ENCODE assay signal across 39 cellular contexts in genomic region chr7:65411249-65411648, GRCh38.
"Had no signal": no experiment of that assay in that cellular context is flagged by ENCODE, and none has a peak within 500 bp of the region (broad histone marks: within the 10 kb centered on the region; RNA-seq: fewer than 3 reads in every experiment).

No MANE protein-coding gene starts in this region.

- H3K9me3 ChIP-seq: adrenal gland had no signal

- H3K36me3 Mint-ChIP-seq: activated naive CD4-positive, alpha-beta T cell treated with anti-CD3 and anti-CD28 coated beads, Interleukin-2, amount 10 ng/mL, durations not matched to agents 7 days and 5 days; activated naive CD8-positive, alpha-beta T cell treated with anti-CD3 and anti-CD28 coated beads for 36 hours; activated naive CD8-positive, alpha-beta T cell treated with anti-CD3 and anti-CD28 coated beads, Interleukin-2, amount 10 ng/mL, durations not matched to agents 7 days and 5 days; brain had no signal

- ATAC-seq: activated naive CD4-positive, alpha-beta T cell treated with anti-CD3 and anti-CD28 coated beads, Interleukin-2, amount 50 U/mL, for 72 hours; activated naive CD8-positive, alpha-beta T cell treated with anti-CD3 and anti-CD28 coated beads, Interleukin-2, amount 50 U/mL, for 24 hours; activated T-cell treated with anti-CD3 and anti-CD28 coated beads, Interleukin-2, amount 50 U/mL, for 4 hours; activated T-cell treated with anti-CD3 and anti-CD28 coated beads, Interleukin-2, amount 50 U/mL, for 72 hours; activated T-helper 17 cell treated with anti-CD3 and anti-CD28 coated beads, Interleukin-2, amount 50 U/mL, for 72 hours; body of pancreas had no signal

- H3K36me3 ChIP-seq: adrenal gland, ascending aorta, brain microvascular endothelial cell, breast epithelium, cardiac muscle cell had no signal

- H3K4me1 Mint-ChIP-seq: activated naive CD4-positive, alpha-beta T cell treated with anti-CD3 and anti-CD28 coated beads, Interleukin-2, amount 10 ng/mL, durations not matched to agents 7 days and 5 days; activated naive CD4-positive, alpha-beta T cell treated with anti-CD3 and anti-CD28 coated beads, Interleukin-2, amount 50 U/mL, for 24 hours; activated naive CD8-positive, alpha-beta T cell treated with anti-CD3 and anti-CD28 coated beads for 36 hours; activated naive CD8-positive, alpha-beta T cell treated with anti-CD3 and anti-CD28 coated beads, Interleukin-2, amount 10 ng/mL, durations not matched to agents 7 days and 5 days; activated naive CD8-positive, alpha-beta T cell treated with anti-CD3 and anti-CD28 coated beads, Interleukin-2, amount 50 U/mL, for 24 hours; activated T-helper 17 cell treated with anti-CD3 and anti-CD28 coated beads, Interleukin-2, amount 50 U/mL, for 72 hours; brain; central memory CD8-positive, alpha-beta T cell had no signal

- H3K4me3 Mint-ChIP-seq: activated naive CD4-positive, alpha-beta T cell treated with anti-CD3 and anti-CD28 coated beads for 36 hours; activated naive CD4-positive, alpha-beta T cell treated with anti-CD3 and anti-CD28 coated beads, Interleukin-2, amount 10 ng/mL, durations not matched to agents 7 days and 5 days; activated naive CD4-positive, alpha-beta T cell treated with anti-CD3 and anti-CD28 coated beads, Interleukin-2, amount 50 U/mL, for 24 hours; activated naive CD8-positive, alpha-beta T cell; activated naive CD8-positive, alpha-beta T cell treated with anti-CD3 and anti-CD28 coated beads for 36 hours; activated naive CD8-positive, alpha-beta T cell treated with anti-CD3 and anti-CD28 coated beads, Interleukin-2, amount 10 ng/mL, durations not matched to agents 7 days and 5 days; activated naive CD8-positive, alpha-beta T cell treated with anti-CD3 and anti-CD28 coated beads, Interleukin-2, amount 50 U/mL, for 24 hours; activated T-cell treated with anti-CD3 and anti-CD28 coated beads, Interleukin-2, amount 50 U/mL, for 24 hours; activated T-cell treated with anti-CD3 and anti-CD28 coated beads, Interleukin-2, amount 50 U/mL, for 4 hours; activated T-cell treated with anti-CD3 and anti-CD28 coated beads, Interleukin-2, amount 50 U/mL, for 72 hours; activated T-helper 1 cell treated with anti-CD3 and anti-CD28 coated beads, Interleukin-12 subunit alpha, Interleukin-12 subunit beta, Interleukin-2, Interleukin-4 antibody, amounts not matched to agents 30 ng/mL and 10 ng/mL and 1 ng/mL, durations not matched to agents 14 hours and 24 hours and 36 hours; activated T-helper 17 cell treated with anti-CD3 and anti-CD28 coated beads, Interleukin-2, amount 50 U/mL, for 72 hours; brain; central memory CD8-positive, alpha-beta T cell had no signal

- DNase-seq: activated effector memory CD4-positive, alpha-beta T cell treated with anti-CD3 and anti-CD28 coated beads, Interleukin-2, amount 50 U/mL, for 16 hours; activated effector memory CD4-positive, alpha-beta T cell treated with Interleukin-2 at 50 U/mL for 16 hours; activated gamma-delta T cell; activated gamma-delta T cell treated with Interleukin-2 at 50 U/mL for 16 hours; activated naive CD4-positive, alpha-beta T cell; activated naive CD4-positive, alpha-beta T cell treated with anti-CD3 and anti-CD28 coated beads for 36 hours; activated naive CD4-positive, alpha-beta T cell treated with anti-CD3 and anti-CD28 coated beads, Interleukin-2, amount 10 ng/mL, durations not matched to agents 7 days and 5 days; activated naive CD4-positive, alpha-beta T cell treated with anti-CD3 and anti-CD28 coated beads, Interleukin-2, amount 50 U/mL, for 16 hours; activated naive CD4-positive, alpha-beta T cell treated with Interleukin-2 at 50 U/mL for 16 hours; activated naive CD8-positive, alpha-beta T cell treated with anti-CD3 and anti-CD28 coated beads for 36 hours; activated naive CD8-positive, alpha-beta T cell treated with anti-CD3 and anti-CD28 coated beads, Interleukin-2, amount 10 ng/mL, durations not matched to agents 7 days and 5 days; activated naive CD8-positive, alpha-beta T cell treated with anti-CD3 and anti-CD28 coated beads, Interleukin-2, amount 50 U/mL, for 24 hours; activated T-cell treated with anti-CD3 and anti-CD28 coated beads, Interleukin-2, amount 50 U/mL, for 24 hours; activated T-cell treated with anti-CD3 and anti-CD28 coated beads, Interleukin-2, amount 50 U/mL, for 4 hours; activated T-cell treated with anti-CD3 and anti-CD28 coated beads, Interleukin-2, amount 50 U/mL, for 48 hours; activated T-cell treated with anti-CD3 and anti-CD28 coated beads, Interleukin-2, amount 50 U/mL, for 72 hours; adrenal gland; amniotic stem cell; amygdala; anterior cingulate cortex; aorta; body of pancreas; brain microvascular endothelial cell; caudate nucleus; central memory CD4-positive, alpha-beta T cell; cerebellar nuclear complex had no signal

- H3K9me3 Mint-ChIP-seq: activated naive CD4-positive, alpha-beta T cell treated with anti-CD3 and anti-CD28 coated beads, Interleukin-2, amount 50 U/mL, for 24 hours had no signal

- H3K4me3 ChIP-seq: adrenal gland, ascending aorta, body of pancreas, breast epithelium, cardiac muscle cell had no signal

- H3K27me3 Mint-ChIP-seq: activated naive CD8-positive, alpha-beta T cell treated with anti-CD3 and anti-CD28 coated beads, Interleukin-2, amount 10 ng/mL, durations not matched to agents 7 days and 5 days had no signal

- H3K4me1 ChIP-seq: adrenal gland, ascending aorta, body of pancreas, breast epithelium had no signal

- H3K27ac Mint-ChIP-seq: activated naive CD4-positive, alpha-beta T cell treated with anti-CD3 and anti-CD28 coated beads for 36 hours; activated naive CD4-positive, alpha-beta T cell treated with anti-CD3 and anti-CD28 coated beads, Interleukin-2, amount 10 ng/mL, durations not matched to agents 7 days and 5 days; activated naive CD4-positive, alpha-beta T cell treated with anti-CD3 and anti-CD28 coated beads, Interleukin-2, amount 50 U/mL, for 24 hours; activated naive CD4-positive, alpha-beta T cell treated with anti-CD3 and anti-CD28 coated beads, Interleukin-2, amount 50 U/mL, for 72 hours; activated naive CD8-positive, alpha-beta T cell; activated naive CD8-positive, alpha-beta T cell treated with anti-CD3 and anti-CD28 coated beads for 36 hours; activated naive CD8-positive, alpha-beta T cell treated with anti-CD3 and anti-CD28 coated beads, Interleukin-2, amount 10 ng/mL, durations not matched to agents 7 days and 5 days; activated naive CD8-positive, alpha-beta T cell treated with anti-CD3 and anti-CD28 coated beads, Interleukin-2, amount 50 U/mL, for 24 hours; activated T-cell treated with anti-CD3 and anti-CD28 coated beads, Interleukin-2, amount 50 U/mL, for 24 hours; activated T-cell treated with anti-CD3 and anti-CD28 coated beads, Interleukin-2, amount 50 U/mL, for 72 hours; activated T-helper 1 cell treated with anti-CD3 and anti-CD28 coated beads, Interleukin-12 subunit alpha, Interleukin-12 subunit beta, Interleukin-2, Interleukin-4 antibody, amounts not matched to agents 30 ng/mL and 10 ng/mL and 1 ng/mL, durations not matched to agents 14 hours and 24 hours and 36 hours; activated T-helper 17 cell treated with anti-CD3 and anti-CD28 coated beads, Interleukin-2, amount 50 U/mL, for 72 hours; activated T-helper 2 cell treated with anti-CD3 and anti-CD28 coated beads, Interferon-gamma antibody, Interleukin-2, Interleukin-4, amounts not matched to agents 10 μg/mL and 5 μg/mL and 100 μg/mL, durations not matched to agents 14 hours and 24 hours and 36 hours; brain had no signal

- H3K27ac ChIP-seq: adrenal gland, ascending aorta, body of pancreas, brain microvascular endothelial cell, breast epithelium, cardiac muscle cell had no signal

- H3K27me3 ChIP-seq: adrenal gland, ascending aorta, body of pancreas, brain microvascular endothelial cell, breast epithelium, cardiac muscle cell had no signal

- FAIRE-seq: astrocyte, bronchial epithelial cell had no signal
